1 cellular context compared by ENCODE assay signal in the genomic region with DNA sequence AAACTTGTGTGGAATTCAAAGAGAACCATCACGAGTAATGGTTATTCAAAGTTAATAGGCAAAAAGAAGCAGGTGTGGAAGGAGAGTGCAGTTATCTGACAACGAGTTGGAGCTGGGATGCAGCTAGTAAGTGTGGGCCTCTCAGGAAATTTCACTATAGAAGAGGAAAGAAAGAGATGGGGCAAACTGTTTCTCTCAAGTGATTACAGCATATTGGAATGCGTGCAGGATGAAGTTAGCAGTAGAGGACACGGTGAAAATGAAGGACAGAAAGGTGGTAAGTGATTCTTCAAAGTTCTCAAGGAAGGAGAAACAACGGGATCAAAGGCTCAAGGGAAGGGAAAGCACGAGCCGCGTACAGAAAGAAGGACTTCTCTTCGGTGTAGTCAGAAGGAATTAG.
TF ChIP-seq lines count a peak whose summit lies in the region.

No MANE protein-coding gene starts in this region.

TF ChIP-seq in SK-N-SH treated with all-trans-retinoic acid at 6 μM for 48 hours, 23 proteins besides CTCF, POLR2A, EP300 and RAD21 (continued from another document):
- TF ChIP-seq, protein P1, sequence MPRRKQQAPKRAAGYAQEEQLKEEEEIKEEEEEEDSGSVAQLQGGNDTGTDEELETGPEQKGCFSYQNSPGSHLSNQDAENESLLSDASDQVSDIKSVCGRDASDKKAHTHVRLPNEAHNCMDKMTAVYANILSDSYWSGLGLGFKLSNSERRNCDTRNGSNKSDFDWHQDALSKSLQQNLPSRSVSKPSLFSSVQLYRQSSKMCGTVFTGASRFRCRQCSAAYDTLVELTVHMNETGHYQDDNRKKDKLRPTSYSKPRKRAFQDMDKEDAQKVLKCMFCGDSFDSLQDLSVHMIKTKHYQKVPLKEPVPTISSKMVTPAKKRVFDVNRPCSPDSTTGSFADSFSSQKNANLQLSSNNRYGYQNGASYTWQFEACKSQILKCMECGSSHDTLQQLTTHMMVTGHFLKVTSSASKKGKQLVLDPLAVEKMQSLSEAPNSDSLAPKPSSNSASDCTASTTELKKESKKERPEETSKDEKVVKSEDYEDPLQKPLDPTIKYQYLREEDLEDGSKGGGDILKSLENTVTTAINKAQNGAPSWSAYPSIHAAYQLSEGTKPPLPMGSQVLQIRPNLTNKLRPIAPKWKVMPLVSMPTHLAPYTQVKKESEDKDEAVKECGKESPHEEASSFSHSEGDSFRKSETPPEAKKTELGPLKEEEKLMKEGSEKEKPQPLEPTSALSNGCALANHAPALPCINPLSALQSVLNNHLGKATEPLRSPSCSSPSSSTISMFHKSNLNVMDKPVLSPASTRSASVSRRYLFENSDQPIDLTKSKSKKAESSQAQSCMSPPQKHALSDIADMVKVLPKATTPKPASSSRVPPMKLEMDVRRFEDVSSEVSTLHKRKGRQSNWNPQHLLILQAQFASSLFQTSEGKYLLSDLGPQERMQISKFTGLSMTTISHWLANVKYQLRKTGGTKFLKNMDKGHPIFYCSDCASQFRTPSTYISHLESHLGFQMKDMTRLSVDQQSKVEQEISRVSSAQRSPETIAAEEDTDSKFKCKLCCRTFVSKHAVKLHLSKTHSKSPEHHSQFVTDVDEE (CRISPR knock-in tag; IDR thresholded peaks at IDR 0.05) = no peak
- TF ChIP-seq ZNF8 (CRISPR knock-in tag; IDR thresholded peaks at IDR 0.05) = no peak
- TF ChIP-seq, protein P2, sequence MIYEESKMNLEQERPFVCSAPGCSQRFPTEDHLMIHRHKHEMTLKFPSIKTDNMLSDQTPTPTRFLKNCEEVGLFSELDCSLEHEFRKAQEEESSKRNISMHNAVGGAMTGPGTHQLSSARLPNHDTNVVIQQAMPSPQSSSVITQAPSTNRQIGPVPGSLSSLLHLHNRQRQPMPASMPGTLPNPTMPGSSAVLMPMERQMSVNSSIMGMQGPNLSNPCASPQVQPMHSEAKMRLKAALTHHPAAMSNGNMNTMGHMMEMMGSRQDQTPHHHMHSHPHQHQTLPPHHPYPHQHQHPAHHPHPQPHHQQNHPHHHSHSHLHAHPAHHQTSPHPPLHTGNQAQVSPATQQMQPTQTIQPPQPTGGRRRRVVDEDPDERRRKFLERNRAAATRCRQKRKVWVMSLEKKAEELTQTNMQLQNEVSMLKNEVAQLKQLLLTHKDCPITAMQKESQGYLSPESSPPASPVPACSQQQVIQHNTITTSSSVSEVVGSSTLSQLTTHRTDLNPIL (CRISPR knock-in tag; IDR thresholded peaks at IDR 0.05; ENCODE audit: low read depth) = no peak
